In the genomic region with DNA sequence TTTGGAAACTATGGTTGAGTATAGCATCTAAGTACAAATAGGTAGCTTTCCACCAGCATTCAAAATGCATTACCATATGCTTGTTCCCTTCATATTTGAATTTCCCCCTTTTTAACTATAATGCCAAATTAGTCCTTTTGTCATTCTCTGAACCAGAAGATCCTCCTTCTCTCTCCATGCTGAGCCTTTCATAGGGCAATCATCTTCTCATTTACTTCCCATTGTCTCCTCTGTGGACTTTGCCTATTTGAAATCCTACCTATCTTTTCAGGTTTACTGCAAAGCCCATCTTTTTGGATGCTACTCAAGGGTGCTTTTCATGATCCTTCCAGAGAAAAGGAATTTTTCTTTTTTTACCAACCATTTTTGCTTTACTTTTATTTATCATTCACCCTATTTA, we compare ENCODE assay signal across 28 cellular contexts. TPM values are rescaled to one million over a fixed set of nuclear protein-coding genes. Genes with fewer than 3 reads are reported as not detected.
DNase-seq lines count a peak whose midpoint lies in the region; ATAC-seq and TF ChIP-seq lines count a peak whose summit lies in the region.
"Had no signal": no experiment of that assay in that cellular context is flagged by ENCODE, and none has a peak within 500 bp of the region (broad histone marks: within the 10 kb centered on the region; RNA-seq: fewer than 3 reads in every experiment).

No MANE protein-coding gene starts in this region.

- peaks cover 7% of the 10 kb centered on the region for H3K27me3 Mint-ChIP-seq in GM23338 (ENCODE audit: insufficient read depth, low read depth, poor library complexity)
- H3K27me3 Mint-ChIP-seq: CD8-positive, alpha-beta memory T cell had no signal

- H3K4me3 ChIP-seq in GM23338: no peak overlapping the region
- H3K4me3 ChIP-seq: GM23248, SJCRH30 had no signal

- H3K27ac ChIP-seq in GM23338 (ENCODE audit: low read depth): peak overlapping the region; percentile 8; the same call in 1 of the 2 replicates
- H3K27ac ChIP-seq: GM23248, SJCRH30 had no signal

- H3K9me2 ChIP-seq in GM23338 (ENCODE audit: insufficient read depth): no peaks in the 10 kb centered on the region

- TF ChIP-seq CTCF in GM23338 (conservative IDR thresholded peaks at IDR 0.05; ENCODE audit: low read depth in 2 of 2): no peak

- peaks cover 43% of the 10 kb centered on the region for H3K4me1 Mint-ChIP-seq in GM23338
- H3K4me1 Mint-ChIP-seq: CD14-positive monocyte; CD8-positive, alpha-beta memory T cell had no signal

- ATAC-seq in GM23338: peak; percentile 87
- ATAC-seq in HG02642 (IDR thresholded peaks at IDR 0.05; ENCODE audit: poor library complexity, unreplicated experiment): no peak
- no peak for ATAC-seq in GM19328 (IDR thresholded peaks at IDR 0.05; ENCODE audit: unreplicated experiment)
- ATAC-seq: HCT116, PC-3 had no signal

- H2AFZ ChIP-seq in GM23338: no peak overlapping the region
- H2AFZ ChIP-seq: GM23248 had no signal

- H3K4me2 ChIP-seq in GM23338: peak overlapping the region; percentile 67

- H3K36me3 ChIP-seq in GM23338 (ENCODE audit: insufficient read depth): no peaks in the 10 kb centered on the region
- H3K36me3 ChIP-seq: BE2C, SJCRH30 had no signal

- peak overlapping the region; percentile 47 for H3K27ac Mint-ChIP-seq in GM23338
- H3K27ac Mint-ChIP-seq: CD14-positive monocyte; CD8-positive, alpha-beta memory T cell had no signal

- peak overlapping the region; percentile 33 for H3K4me3 Mint-ChIP-seq in GM23338
- H3K4me3 Mint-ChIP-seq: CD14-positive monocyte; CD8-positive, alpha-beta memory T cell had no signal

- peaks cover 23% of the 10 kb centered on the region for H3K36me3 Mint-ChIP-seq in GM23338 (ENCODE audit: low read depth)
- H3K36me3 Mint-ChIP-seq: CD14-positive monocyte had no signal

- H3K79me2 ChIP-seq in GM23338 (replicated peaks; ENCODE audit: insufficient read depth): no peaks in the 10 kb centered on the region

- H3K4me1 ChIP-seq in GM23338 (ENCODE audit: insufficient read depth): peaks cover 44% of the 10 kb centered on the region
- H3K4me1 ChIP-seq: BE2C, SJCRH30 had no signal

- H3K27me3 ChIP-seq in GM23338 (ENCODE audit: insufficient read depth): no peaks in the 10 kb centered on the region
- H3K27me3 ChIP-seq: BE2C, SJCRH30 had no signal

- H3F3A ChIP-seq in GM23338 (replicated peaks; ENCODE audit: low read depth): no peaks in the 10 kb centered on the region

- peak; percentile 41 for DNase-seq in GM23338 (ENCODE audit: low spot score)
- DNase-seq in NCI-H1930 (lab: John Stamatoyannopoulos, UW): peak; percentile 5 to 7
- peak; percentile 17 for DNase-seq in iPS DF 19.7 (ENCODE audit: low read depth, low spot score)
- peak; percentile 14 for DNase-seq in iPS-NIHi7 (ENCODE audit: extremely low spot score)
- DNase-seq in anterior cingulate cortex (lab: John Stamatoyannopoulos, UW): no peak
- DNase-seq: 8988T; ACHN; BE2C; Calu3; CD8-positive, alpha-beta memory T cell; DMS79 treated with DMSO at 0.1 percent for 48 hours; GF-D8; GM23248; KBM-7; MV-4-11; NCI-H1105; NCI-H1436 treated with DMSO at 0.1 percent for 48 hours; NCI-H187 treated with DMSO at 0.1 percent for 48 hours; NCI-H2107; NCI-H524; NCI-H774; PC-3; SJCRH30 had no signal

- peaks cover 22% of the 10 kb centered on the region for H3K9me3 Mint-ChIP-seq in GM23338

- no peaks in the 10 kb centered on the region for H4K20me1 ChIP-seq in GM23338 (replicated peaks; ENCODE audit: insufficient read depth)

TF ChIP-seq in GM23338, 12 proteins besides CTCF, POLR2A, EP300 and RAD21:
- TF ChIP-seq ZNF462 (CRISPR knock-in tag; IDR thresholded peaks at IDR 0.05) (peak; percentile 100), EZH2 (IDR thresholded peaks at IDR 0.05; ENCODE audit: low read depth, unreplicated experiment) (no peak), POLR2AphosphoS5 (IDR thresholded peaks at IDR 0.05; ENCODE audit: low read depth) (no peak), ZNF331 (CRISPR knock-in tag; IDR thresholded peaks at IDR 0.05; ENCODE audit: low read depth) (no peak), EZH2phosphoT487 (IDR thresholded peaks at IDR 0.05; ENCODE audit: unreplicated experiment) (no peak), NANOG (IDR thresholded peaks at IDR 0.05; ENCODE audit: borderline replicate concordance) (peak; percentile 97), JUNB (IDR thresholded peaks at IDR 0.05; ENCODE audit: unreplicated experiment) (no peak)

RNA-seq across cellular contexts. Expression of gene DKK2, which starts 54.7 kb away (rescaled TPM):
- 0.58 TPM in 1 of 2 replicates, not detected in the other for total RNA-seq in GM23338 (2014; rRNA removed; shearing (Covaris generic))
- polyA plus RNA-seq in GM23338 (2016; fragmentation: Nextera tagmentation; extraction: Ambion mirVana): 0.05 and 0.09 TPM in 2 replicates
- total RNA-seq: Calu3, HT-29, PC-3 had no signal
- polyA plus RNA-seq: CD14-positive monocyte had no signal

Comparison
In these comparisons a context has a peak if more than half of its experiments do, and no peak if none do; other contexts are left out.
1. DNase-seq: peak in GM23338 (single experiment), NCI-H1930 (2 of 2), iPS DF 19.7 (single experiment) and iPS-NIHi7 (single experiment); none in anterior cingulate cortex (0 of 58).